ENCODE assay signal across 25 cellular contexts in genomic region chr9:74662616-74663015, GRCh38.
"Had no signal": no experiment of that assay in that cellular context is flagged by ENCODE, and none has a peak within 500 bp of the region (broad histone marks: within the 10 kb centered on the region; RNA-seq: fewer than 3 reads in every experiment).

No MANE protein-coding gene starts in this region.

- ATAC-seq: effector memory CD8-positive, alpha-beta T cell; gastrocnemius medialis; heart left ventricle; left lung; naive thymus-derived CD4-positive, alpha-beta T cell; right cardiac atrium; stimulated activated effector memory CD8-positive, alpha-beta T cell treated with anti-CD3 and anti-CD28 coated beads, Interleukin-12 subunit alpha, Interleukin-12 subunit beta, amount 100 ng/mL, for 72 hours had no signal

- H3K27ac Mint-ChIP-seq: effector memory CD8-positive, alpha-beta T cell; naive thymus-derived CD4-positive, alpha-beta T cell; nephron; stimulated activated effector memory CD8-positive, alpha-beta T cell treated with anti-CD3 and anti-CD28 coated beads, Interleukin-12 subunit alpha, Interleukin-12 subunit beta, amount 100 ng/mL, for 72 hours; type B pancreatic cell had no signal

- H2AFZ ChIP-seq: hepatocyte had no signal

- FAIRE-seq: kidney had no signal

- H3K36me3 ChIP-seq: gastrocnemius medialis, left lung, neutrophil, prostate gland, sigmoid colon, stomach, thyroid gland had no signal

- H3K9me3 ChIP-seq: gastrocnemius medialis, heart left ventricle, left lung, neutrophil, prostate gland, sigmoid colon, stomach, thyroid gland had no signal

- H3K79me2 ChIP-seq: hepatocyte had no signal

- H3K4me3 Mint-ChIP-seq: effector memory CD8-positive, alpha-beta T cell; naive thymus-derived CD4-positive, alpha-beta T cell; nephron; stimulated activated effector memory CD8-positive, alpha-beta T cell treated with anti-CD3 and anti-CD28 coated beads, Interleukin-12 subunit alpha, Interleukin-12 subunit beta, amount 100 ng/mL, for 72 hours; type B pancreatic cell had no signal

- H3K4me1 Mint-ChIP-seq: naive thymus-derived CD4-positive, alpha-beta T cell; nephron; stimulated activated effector memory CD8-positive, alpha-beta T cell treated with anti-CD3 and anti-CD28 coated beads, Interleukin-12 subunit alpha, Interleukin-12 subunit beta, amount 100 ng/mL, for 72 hours had no signal

- H3K27ac ChIP-seq: gastrocnemius medialis, heart left ventricle, hepatocyte, left lung, neutrophil, prostate gland, sigmoid colon, stomach, thyroid gland had no signal

- H3K27me3 Mint-ChIP-seq: effector memory CD8-positive, alpha-beta T cell; type B pancreatic cell had no signal

- H3K36me3 Mint-ChIP-seq: naive thymus-derived CD4-positive, alpha-beta T cell; stimulated activated effector memory CD8-positive, alpha-beta T cell treated with anti-CD3 and anti-CD28 coated beads, Interleukin-12 subunit alpha, Interleukin-12 subunit beta, amount 100 ng/mL, for 72 hours; type B pancreatic cell had no signal

- H3K4me1 ChIP-seq: gastrocnemius medialis, heart left ventricle, left lung, prostate gland, sigmoid colon, stomach, thyroid gland had no signal

- H3K4me3 ChIP-seq: gastrocnemius medialis, heart left ventricle, hepatocyte, left lung, prostate gland, sigmoid colon, stomach, thyroid gland had no signal

- H3K4me2 ChIP-seq: hepatocyte had no signal

- DNase-seq: cerebellar nuclear complex; cortex of kidney; effector memory CD8-positive, alpha-beta T cell; foreskin fibroblast; gastrocnemius medialis; heart left ventricle; kidney; left lung; mammary epithelial cell; mesendoderm; midbrain; naive thymus-derived CD4-positive, alpha-beta T cell; right cardiac atrium; sigmoid colon; stimulated activated CD4-positive, alpha-beta T cell treated with anti-CD3 and anti-CD28 coated beads, Interleukin-2, amount 100 ng/mL, for 24 hours; stimulated activated CD4-positive, alpha-beta T cell treated with anti-CD3 and anti-CD28 coated beads, Interleukin-4, amount 100 ng/mL, for 24 hours; stimulated activated naive CD4-positive, alpha-beta T cell treated with Interleukin-2 at 50 U/mL for 16 hours; stomach; thyroid gland had no signal

- H3K27me3 ChIP-seq: gastrocnemius medialis, heart left ventricle, hepatocyte, left lung, neutrophil, sigmoid colon, stomach, thyroid gland had no signal

- H3K9me3 Mint-ChIP-seq: effector memory CD8-positive, alpha-beta T cell; nephron; stimulated activated effector memory CD8-positive, alpha-beta T cell treated with anti-CD3 and anti-CD28 coated beads, Interleukin-12 subunit alpha, Interleukin-12 subunit beta, amount 100 ng/mL, for 72 hours; type B pancreatic cell had no signal
